In the genomic region with DNA sequence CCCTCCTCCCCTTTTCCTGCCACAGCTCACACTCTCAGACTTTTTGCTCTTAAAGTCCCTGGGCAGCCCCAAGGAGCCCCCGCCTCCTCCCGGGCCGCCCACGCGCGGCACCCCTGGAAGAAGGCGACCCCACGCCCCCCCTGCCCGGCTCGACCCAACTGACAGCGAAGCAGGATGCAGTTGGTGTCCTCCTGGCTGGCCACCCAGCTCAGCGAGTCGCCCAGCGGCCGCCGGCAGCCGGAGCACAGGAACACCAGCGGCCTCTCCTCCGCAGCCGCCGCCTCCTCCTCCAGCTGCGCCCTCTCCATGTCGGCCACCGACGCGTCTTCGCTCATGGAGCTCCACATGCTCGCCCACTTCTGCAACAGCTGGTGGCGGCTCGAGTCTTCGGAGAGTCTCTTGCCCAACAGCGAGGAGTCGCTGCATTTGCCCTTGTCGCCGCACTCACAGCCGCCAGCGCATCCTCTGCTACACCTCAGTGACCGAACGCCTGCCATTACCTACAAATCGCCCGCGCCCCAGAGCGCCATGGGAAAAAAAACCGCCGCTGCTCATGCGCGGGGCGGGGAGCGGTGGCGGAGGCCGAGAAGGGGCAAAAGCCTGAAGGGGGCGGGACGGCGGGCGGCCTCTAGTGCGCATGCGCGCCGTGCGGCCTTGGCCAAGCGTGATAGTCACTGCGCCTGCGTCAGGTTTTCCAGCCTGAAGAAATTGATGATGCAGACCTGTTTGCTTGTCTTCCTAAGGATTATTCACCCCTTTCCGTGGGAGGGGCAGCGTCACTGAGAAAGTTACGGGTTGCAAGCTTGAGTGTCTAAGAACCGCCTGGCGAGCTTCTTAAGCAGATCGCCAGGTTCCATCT, we compare ENCODE assay signal across 1 cellular context.
TF ChIP-seq lines count a peak whose summit lies in the region.

A gene with protein sequence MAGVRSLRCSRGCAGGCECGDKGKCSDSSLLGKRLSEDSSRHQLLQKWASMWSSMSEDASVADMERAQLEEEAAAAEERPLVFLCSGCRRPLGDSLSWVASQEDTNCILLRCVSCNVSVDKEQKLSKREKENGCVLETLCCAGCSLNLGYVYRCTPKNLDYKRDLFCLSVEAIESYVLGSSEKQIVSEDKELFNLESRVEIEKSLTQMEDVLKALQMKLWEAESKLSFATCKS (minus strand): TSS at position 532 of the 859 bp plus-strand sequence. CDS start 35 bp downstream, at position 497.

TF ChIP-seq in K562, 482 proteins besides CTCF, POLR2A, EP300 and RAD21 (continued from another document and continues in another):
- TF ChIP-seq, protein P1, sequence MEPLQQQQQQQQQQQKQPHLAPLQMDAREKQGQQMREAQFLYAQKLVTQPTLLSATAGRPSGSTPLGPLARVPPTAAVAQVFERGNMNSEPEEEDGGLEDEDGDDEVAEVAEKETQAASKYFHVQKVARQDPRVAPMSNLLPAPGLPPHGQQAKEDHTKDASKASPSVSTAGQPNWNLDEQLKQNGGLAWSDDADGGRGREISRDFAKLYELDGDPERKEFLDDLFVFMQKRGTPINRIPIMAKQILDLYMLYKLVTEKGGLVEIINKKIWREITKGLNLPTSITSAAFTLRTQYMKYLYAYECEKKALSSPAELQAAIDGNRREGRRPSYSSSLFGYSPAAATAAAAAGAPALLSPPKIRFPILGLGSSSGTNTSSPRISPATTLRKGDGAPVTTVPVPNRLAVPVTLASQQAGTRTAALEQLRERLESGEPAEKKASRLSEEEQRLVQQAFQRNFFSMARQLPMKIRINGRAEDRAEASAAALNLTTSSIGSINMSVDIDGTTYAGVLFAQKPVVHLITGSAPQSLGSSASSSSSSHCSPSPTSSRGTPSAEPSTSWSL (CRISPR knock-in tag; IDR thresholded peaks at IDR 0.05; ENCODE audit: borderline replicate concordance), result no peak
- TF ChIP-seq GTF2F1 (IDR thresholded peaks at IDR 0.05; ENCODE audit: low read depth, low read length), result 0 out of 2 replicates have a peak, but pooled peaks have one; percentile 16
- no peak for TF ChIP-seq KAT7 (CRISPR knock-in tag; IDR thresholded peaks at IDR 0.05; ENCODE audit: borderline replicate concordance)
- no peak for TF ChIP-seq MTA2 (IDR thresholded peaks at IDR 0.05; ENCODE audit: low read depth)
- TF ChIP-seq TAF1 (IDR thresholded peaks at IDR 0.05; ENCODE audit: control insufficient read depth, extremely low read depth, insufficient read depth, low read length, severe bottlenecking), result peak; percentile 82
- peak; percentile 43; the same call in 1 of the 2 replicates for TF ChIP-seq TARDBP (IDR thresholded peaks at IDR 0.05)
- TF ChIP-seq, protein P2, sequence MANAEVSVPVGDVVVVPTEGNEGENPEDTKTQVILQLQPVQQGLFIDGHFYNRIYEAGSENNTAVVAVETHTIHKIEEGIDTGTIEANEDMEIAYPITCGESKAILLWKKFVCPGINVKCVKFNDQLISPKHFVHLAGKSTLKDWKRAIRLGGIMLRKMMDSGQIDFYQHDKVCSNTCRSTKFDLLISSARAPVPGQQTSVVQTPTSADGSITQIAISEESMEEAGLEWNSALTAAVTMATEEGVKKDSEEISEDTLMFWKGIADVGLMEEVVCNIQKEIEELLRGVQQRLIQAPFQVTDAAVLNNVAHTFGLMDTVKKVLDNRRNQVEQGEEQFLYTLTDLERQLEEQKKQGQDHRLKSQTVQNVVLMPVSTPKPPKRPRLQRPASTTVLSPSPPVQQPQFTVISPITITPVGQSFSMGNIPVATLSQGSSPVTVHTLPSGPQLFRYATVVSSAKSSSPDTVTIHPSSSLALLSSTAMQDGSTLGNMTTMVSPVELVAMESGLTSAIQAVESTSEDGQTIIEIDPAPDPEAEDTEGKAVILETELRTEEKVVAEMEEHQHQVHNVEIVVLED (CRISPR knock-in tag; IDR thresholded peaks at IDR 0.05), result peak; percentile 56; the same call in 1 of the 2 replicates
- TF ChIP-seq ZNF140 (CRISPR knock-in tag; IDR thresholded peaks at IDR 0.05), result no peak
- no peak for TF ChIP-seq CBFA2T2 (conservative IDR thresholded peaks at IDR 0.05)
- no peak for TF ChIP-seq ZNF584 (CRISPR knock-in tag; IDR thresholded peaks at IDR 0.05; ENCODE audit: low read depth)
- TF ChIP-seq BACH1 (tag; IDR thresholded peaks at IDR 0.05), result no peak
- TF ChIP-seq, protein P3, sequence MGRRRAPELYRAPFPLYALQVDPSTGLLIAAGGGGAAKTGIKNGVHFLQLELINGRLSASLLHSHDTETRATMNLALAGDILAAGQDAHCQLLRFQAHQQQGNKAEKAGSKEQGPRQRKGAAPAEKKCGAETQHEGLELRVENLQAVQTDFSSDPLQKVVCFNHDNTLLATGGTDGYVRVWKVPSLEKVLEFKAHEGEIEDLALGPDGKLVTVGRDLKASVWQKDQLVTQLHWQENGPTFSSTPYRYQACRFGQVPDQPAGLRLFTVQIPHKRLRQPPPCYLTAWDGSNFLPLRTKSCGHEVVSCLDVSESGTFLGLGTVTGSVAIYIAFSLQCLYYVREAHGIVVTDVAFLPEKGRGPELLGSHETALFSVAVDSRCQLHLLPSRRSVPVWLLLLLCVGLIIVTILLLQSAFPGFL (CRISPR knock-in tag; IDR thresholded peaks at IDR 0.05), result no peak
- TF ChIP-seq CC2D1A (IDR thresholded peaks at IDR 0.05), result no peak
- TF ChIP-seq, protein P4, sequence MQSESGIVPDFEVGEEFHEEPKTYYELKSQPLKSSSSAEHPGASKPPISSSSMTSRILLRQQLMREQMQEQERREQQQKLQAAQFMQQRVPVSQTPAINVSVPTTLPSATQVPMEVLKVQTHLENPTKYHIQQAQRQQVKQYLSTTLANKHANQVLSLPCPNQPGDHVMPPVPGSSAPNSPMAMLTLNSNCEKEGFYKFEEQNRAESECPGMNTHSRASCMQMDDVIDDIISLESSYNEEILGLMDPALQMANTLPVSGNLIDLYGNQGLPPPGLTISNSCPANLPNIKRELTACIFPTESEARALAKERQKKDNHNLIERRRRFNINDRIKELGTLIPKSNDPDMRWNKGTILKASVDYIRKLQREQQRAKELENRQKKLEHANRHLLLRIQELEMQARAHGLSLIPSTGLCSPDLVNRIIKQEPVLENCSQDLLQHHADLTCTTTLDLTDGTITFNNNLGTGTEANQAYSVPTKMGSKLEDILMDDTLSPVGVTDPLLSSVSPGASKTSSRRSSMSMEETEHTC (IDR thresholded peaks at IDR 0.05), result no peak
- TF ChIP-seq, protein P5, sequence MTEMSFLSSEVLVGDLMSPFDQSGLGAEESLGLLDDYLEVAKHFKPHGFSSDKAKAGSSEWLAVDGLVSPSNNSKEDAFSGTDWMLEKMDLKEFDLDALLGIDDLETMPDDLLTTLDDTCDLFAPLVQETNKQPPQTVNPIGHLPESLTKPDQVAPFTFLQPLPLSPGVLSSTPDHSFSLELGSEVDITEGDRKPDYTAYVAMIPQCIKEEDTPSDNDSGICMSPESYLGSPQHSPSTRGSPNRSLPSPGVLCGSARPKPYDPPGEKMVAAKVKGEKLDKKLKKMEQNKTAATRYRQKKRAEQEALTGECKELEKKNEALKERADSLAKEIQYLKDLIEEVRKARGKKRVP (CRISPR knock-in tag; IDR thresholded peaks at IDR 0.05), result no peak
- TF ChIP-seq TGIF2 (CRISPR knock-in tag; IDR thresholded peaks at IDR 0.05), result no peak
- TF ChIP-seq PCBP1 (IDR thresholded peaks at IDR 0.05; ENCODE audit: low read depth, low read length, poor library complexity, severe bottlenecking), result no peak
- TF ChIP-seq ZNF253 (CRISPR knock-in tag; conservative IDR thresholded peaks at IDR 0.05), result no peak
- TF ChIP-seq, protein P6, sequence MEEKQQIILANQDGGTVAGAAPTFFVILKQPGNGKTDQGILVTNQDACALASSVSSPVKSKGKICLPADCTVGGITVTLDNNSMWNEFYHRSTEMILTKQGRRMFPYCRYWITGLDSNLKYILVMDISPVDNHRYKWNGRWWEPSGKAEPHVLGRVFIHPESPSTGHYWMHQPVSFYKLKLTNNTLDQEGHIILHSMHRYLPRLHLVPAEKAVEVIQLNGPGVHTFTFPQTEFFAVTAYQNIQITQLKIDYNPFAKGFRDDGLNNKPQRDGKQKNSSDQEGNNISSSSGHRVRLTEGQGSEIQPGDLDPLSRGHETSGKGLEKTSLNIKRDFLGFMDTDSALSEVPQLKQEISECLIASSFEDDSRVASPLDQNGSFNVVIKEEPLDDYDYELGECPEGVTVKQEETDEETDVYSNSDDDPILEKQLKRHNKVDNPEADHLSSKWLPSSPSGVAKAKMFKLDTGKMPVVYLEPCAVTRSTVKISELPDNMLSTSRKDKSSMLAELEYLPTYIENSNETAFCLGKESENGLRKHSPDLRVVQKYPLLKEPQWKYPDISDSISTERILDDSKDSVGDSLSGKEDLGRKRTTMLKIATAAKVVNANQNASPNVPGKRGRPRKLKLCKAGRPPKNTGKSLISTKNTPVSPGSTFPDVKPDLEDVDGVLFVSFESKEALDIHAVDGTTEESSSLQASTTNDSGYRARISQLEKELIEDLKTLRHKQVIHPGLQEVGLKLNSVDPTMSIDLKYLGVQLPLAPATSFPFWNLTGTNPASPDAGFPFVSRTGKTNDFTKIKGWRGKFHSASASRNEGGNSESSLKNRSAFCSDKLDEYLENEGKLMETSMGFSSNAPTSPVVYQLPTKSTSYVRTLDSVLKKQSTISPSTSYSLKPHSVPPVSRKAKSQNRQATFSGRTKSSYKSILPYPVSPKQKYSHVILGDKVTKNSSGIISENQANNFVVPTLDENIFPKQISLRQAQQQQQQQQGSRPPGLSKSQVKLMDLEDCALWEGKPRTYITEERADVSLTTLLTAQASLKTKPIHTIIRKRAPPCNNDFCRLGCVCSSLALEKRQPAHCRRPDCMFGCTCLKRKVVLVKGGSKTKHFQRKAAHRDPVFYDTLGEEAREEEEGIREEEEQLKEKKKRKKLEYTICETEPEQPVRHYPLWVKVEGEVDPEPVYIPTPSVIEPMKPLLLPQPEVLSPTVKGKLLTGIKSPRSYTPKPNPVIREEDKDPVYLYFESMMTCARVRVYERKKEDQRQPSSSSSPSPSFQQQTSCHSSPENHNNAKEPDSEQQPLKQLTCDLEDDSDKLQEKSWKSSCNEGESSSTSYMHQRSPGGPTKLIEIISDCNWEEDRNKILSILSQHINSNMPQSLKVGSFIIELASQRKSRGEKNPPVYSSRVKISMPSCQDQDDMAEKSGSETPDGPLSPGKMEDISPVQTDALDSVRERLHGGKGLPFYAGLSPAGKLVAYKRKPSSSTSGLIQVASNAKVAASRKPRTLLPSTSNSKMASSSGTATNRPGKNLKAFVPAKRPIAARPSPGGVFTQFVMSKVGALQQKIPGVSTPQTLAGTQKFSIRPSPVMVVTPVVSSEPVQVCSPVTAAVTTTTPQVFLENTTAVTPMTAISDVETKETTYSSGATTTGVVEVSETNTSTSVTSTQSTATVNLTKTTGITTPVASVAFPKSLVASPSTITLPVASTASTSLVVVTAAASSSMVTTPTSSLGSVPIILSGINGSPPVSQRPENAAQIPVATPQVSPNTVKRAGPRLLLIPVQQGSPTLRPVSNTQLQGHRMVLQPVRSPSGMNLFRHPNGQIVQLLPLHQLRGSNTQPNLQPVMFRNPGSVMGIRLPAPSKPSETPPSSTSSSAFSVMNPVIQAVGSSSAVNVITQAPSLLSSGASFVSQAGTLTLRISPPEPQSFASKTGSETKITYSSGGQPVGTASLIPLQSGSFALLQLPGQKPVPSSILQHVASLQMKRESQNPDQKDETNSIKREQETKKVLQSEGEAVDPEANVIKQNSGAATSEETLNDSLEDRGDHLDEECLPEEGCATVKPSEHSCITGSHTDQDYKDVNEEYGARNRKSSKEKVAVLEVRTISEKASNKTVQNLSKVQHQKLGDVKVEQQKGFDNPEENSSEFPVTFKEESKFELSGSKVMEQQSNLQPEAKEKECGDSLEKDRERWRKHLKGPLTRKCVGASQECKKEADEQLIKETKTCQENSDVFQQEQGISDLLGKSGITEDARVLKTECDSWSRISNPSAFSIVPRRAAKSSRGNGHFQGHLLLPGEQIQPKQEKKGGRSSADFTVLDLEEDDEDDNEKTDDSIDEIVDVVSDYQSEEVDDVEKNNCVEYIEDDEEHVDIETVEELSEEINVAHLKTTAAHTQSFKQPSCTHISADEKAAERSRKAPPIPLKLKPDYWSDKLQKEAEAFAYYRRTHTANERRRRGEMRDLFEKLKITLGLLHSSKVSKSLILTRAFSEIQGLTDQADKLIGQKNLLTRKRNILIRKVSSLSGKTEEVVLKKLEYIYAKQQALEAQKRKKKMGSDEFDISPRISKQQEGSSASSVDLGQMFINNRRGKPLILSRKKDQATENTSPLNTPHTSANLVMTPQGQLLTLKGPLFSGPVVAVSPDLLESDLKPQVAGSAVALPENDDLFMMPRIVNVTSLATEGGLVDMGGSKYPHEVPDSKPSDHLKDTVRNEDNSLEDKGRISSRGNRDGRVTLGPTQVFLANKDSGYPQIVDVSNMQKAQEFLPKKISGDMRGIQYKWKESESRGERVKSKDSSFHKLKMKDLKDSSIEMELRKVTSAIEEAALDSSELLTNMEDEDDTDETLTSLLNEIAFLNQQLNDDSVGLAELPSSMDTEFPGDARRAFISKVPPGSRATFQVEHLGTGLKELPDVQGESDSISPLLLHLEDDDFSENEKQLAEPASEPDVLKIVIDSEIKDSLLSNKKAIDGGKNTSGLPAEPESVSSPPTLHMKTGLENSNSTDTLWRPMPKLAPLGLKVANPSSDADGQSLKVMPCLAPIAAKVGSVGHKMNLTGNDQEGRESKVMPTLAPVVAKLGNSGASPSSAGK (IDR thresholded peaks at IDR 0.05), result peak; percentile 82
- no peak for TF ChIP-seq MED1 (CRISPR knock-in tag; IDR thresholded peaks at IDR 0.05; ENCODE audit: borderline replicate concordance)
- no peak for TF ChIP-seq JUNB (CRISPR knock-in tag; conservative IDR thresholded peaks at IDR 0.05)
- no peak for TF ChIP-seq ILK (tag; IDR thresholded peaks at IDR 0.05; ENCODE audit: borderline replicate concordance, low read depth)
- no peak for TF ChIP-seq RFX5 (IDR thresholded peaks at IDR 0.05; ENCODE audit: low read depth, low read length)
- TF ChIP-seq TEAD4 (IDR thresholded peaks at IDR 0.05; ENCODE audit: low read length), result peak; percentile 27; the same call in 1 of the 2 replicates
- TF ChIP-seq TEAD4 (CRISPR knock-in tag; IDR thresholded peaks at IDR 0.05; ENCODE audit: borderline replicate concordance), result no peak
- TF ChIP-seq ARHGAP35 (IDR thresholded peaks at IDR 0.05; ENCODE audit: partially characterized antibody), result no peak
- TF ChIP-seq, protein P7, sequence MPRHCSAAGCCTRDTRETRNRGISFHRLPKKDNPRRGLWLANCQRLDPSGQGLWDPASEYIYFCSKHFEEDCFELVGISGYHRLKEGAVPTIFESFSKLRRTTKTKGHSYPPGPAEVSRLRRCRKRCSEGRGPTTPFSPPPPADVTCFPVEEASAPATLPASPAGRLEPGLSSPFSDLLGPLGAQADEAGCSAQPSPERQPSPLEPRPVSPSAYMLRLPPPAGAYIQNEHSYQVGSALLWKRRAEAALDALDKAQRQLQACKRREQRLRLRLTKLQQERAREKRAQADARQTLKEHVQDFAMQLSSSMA (CRISPR knock-in tag; IDR thresholded peaks at IDR 0.05), result no peak
- TF ChIP-seq, protein P8, sequence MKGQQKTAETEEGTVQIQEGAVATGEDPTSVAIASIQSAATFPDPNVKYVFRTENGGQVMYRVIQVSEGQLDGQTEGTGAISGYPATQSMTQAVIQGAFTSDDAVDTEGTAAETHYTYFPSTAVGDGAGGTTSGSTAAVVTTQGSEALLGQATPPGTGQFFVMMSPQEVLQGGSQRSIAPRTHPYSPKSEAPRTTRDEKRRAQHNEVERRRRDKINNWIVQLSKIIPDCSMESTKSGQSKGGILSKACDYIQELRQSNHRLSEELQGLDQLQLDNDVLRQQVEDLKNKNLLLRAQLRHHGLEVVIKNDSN (CRISPR knock-in tag; IDR thresholded peaks at IDR 0.05), result 0 out of 2 replicates have a peak, but pooled peaks have one; percentile 13
